Comparison of ENCODE assay signal across 18 cellular contexts in the genomic region with DNA sequence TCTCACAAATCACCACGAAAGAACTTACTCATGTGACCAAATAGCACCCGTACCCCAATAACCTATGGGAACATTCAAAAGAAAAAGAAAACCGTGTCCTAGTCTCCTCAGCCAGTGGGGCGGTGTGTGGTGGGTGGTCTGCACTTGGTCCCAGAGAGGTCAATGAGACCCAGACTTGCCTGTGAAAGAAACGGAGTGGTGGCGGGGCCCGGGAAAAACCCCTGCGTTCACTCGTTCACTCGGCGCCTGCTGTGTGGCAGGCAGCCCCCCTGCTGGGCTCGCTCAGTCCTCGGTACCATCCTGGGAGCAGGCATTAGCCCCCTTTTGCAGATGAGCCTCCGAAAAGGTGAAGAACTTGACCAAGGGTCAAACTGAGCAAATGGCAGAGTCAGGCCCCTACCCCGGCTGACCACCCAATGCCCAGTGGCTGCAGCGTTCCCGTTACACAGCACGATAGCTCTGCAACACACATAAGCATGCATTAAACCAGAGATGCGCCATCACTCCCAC. TPM values are rescaled to one million over a fixed set of nuclear protein-coding genes. Genes with fewer than 3 reads are reported as not detected.
DNase-seq lines count a peak whose midpoint lies in the region; ATAC-seq and TF ChIP-seq lines count a peak whose summit lies in the region.
"Had no signal": no experiment of that assay in that cellular context is flagged by ENCODE, and none has a peak within 500 bp of the region (broad histone marks: within the 10 kb centered on the region; RNA-seq: fewer than 3 reads in every experiment).

No MANE protein-coding gene starts in this region.

- H3K27ac ChIP-seq in SK-N-SH (ENCODE audit: low read depth in 2 of 2, low read length in 1 of 2) (no peak overlapping the region), psoas muscle (peak overlapping the region; percentile 30), neuronal stem cell (replicated peaks; ENCODE audit: low read length) (no peak overlapping the region)
- H3K27ac ChIP-seq: 22Rv1 had no signal

- H4K91ac ChIP-seq in neuronal stem cell (ENCODE audit: low read depth, low read length, poor library complexity) = no peak overlapping the region

- H3K18ac ChIP-seq in neuronal stem cell (ENCODE audit: low read length) = no peak overlapping the region

- H3K4me3 Mint-ChIP-seq in chondrocyte (ENCODE audit: unreplicated experiment) = no peak overlapping the region
- no peak overlapping the region for H3K4me3 Mint-ChIP-seq in activated T-cell treated with anti-CD3 and anti-CD28 coated beads, Interleukin-2, amount 50 U/mL, for 4 hours
- no peak overlapping the region for H3K4me3 Mint-ChIP-seq in activated CD8-positive, alpha-beta T cell treated with anti-CD3 and anti-CD28 coated beads, Interleukin-2, amount 10 ng/mL, durations not matched to agents 7 days and 5 days
- H3K4me3 Mint-ChIP-seq: CD14-positive monocyte; CD8-positive, alpha-beta T cell had no signal

- H3K14ac ChIP-seq in neuronal stem cell (ENCODE audit: low read length) = no peak overlapping the region

- POLR2A ChIA-PET in SK-N-SH (lab: Yijun Ruan, JAX) = no interaction called here
- POLR2A ChIA-PET in activated CD8-positive, alpha-beta T cell treated with anti-CD3 and anti-CD28 coated beads, Interleukin-2, amount 10 ng/mL, durations not matched to agents 7 days and 5 days (lab: Charles Lee) = no interaction called here

- no peak overlapping the region for H3K9ac ChIP-seq in SK-N-SH
- no peak overlapping the region for H3K9ac ChIP-seq in neuronal stem cell (ENCODE audit: low read depth, low read length, poor library complexity)

- H2BK120ac ChIP-seq in neuronal stem cell (ENCODE audit: low read depth, low read length) = no peak overlapping the region

- H2BK5ac ChIP-seq in neuronal stem cell (ENCODE audit: low read length) = no peak overlapping the region

- no peaks in the 10 kb centered on the region for H4K20me1 ChIP-seq in SK-N-SH (ENCODE audit: insufficient read depth)

- 80% methylated on average over 15 of the region's 19 CpGs for WGBS in SK-N-SH (ENCODE audit: low lambda C conversion rate)
- 56 to 66% (median 59%) methylated on average over 19 of the region's 19 CpGs for WGBS in psoas muscle, 3 donors
- no CpG with 5 or more reads among the region's 19 CpGs for WGBS in neuronal stem cell (ENCODE audit: extremely low coverage in 2 of 2, insufficient read length in 2 of 2, insufficient replicate concordance in 1 of 2), 2 donors

- H2AK5ac ChIP-seq in neuronal stem cell (ENCODE audit: low read depth, low read length) = no peak overlapping the region

- H3K79me1 ChIP-seq in neuronal stem cell (ENCODE audit: low read depth, low read length) = no peaks in the 10 kb centered on the region

- TF ChIP-seq EP300 in SK-N-SH (IDR thresholded peaks at IDR 0.05; ENCODE audit: borderline replicate concordance in 1 of 2, low read depth in 1 of 2, low read length in 1 of 2) = no peak

- H3K36me3 Mint-ChIP-seq in chondrocyte (ENCODE audit: low read depth) = no peaks in the 10 kb centered on the region
- no peaks in the 10 kb centered on the region for H3K36me3 Mint-ChIP-seq in activated T-cell treated with anti-CD3 and anti-CD28 coated beads, Interleukin-2, amount 50 U/mL, for 4 hours (ENCODE audit: insufficient read depth)
- peaks cover 1% of the 10 kb centered on the region for H3K36me3 Mint-ChIP-seq in activated CD8-positive, alpha-beta T cell treated with anti-CD3 and anti-CD28 coated beads, Interleukin-2, amount 10 ng/mL, durations not matched to agents 7 days and 5 days (ENCODE audit: low read depth)
- H3K36me3 Mint-ChIP-seq: CD14-positive monocyte; CD8-positive, alpha-beta T cell had no signal

- no peak overlapping the region for H2AFZ ChIP-seq in SK-N-SH (ENCODE audit: low read depth)
- no peak overlapping the region for H2AFZ ChIP-seq in neuronal stem cell (ENCODE audit: low read length)

- no peaks in the 10 kb centered on the region for H3K9me3 Mint-ChIP-seq in chondrocyte (ENCODE audit: low read depth)
- H3K9me3 Mint-ChIP-seq in activated T-cell treated with anti-CD3 and anti-CD28 coated beads, Interleukin-2, amount 50 U/mL, for 4 hours = no peaks in the 10 kb centered on the region
- no peaks in the 10 kb centered on the region for H3K9me3 Mint-ChIP-seq in activated CD8-positive, alpha-beta T cell treated with anti-CD3 and anti-CD28 coated beads, Interleukin-2, amount 10 ng/mL, durations not matched to agents 7 days and 5 days (ENCODE audit: insufficient read depth)
- H3K9me3 Mint-ChIP-seq: CD8-positive, alpha-beta T cell had no signal

- intact Hi-C loops in psoas muscle (cut with DNase I) = no loop called here

- H3K9me3 ChIP-seq in SK-N-SH (no peaks in the 10 kb centered on the region), psoas muscle (no peaks in the 10 kb centered on the region), neuronal stem cell (replicated peaks in 1 of 2; ENCODE audit: control insufficient read depth in 2 of 2, insufficient read depth in 1 of 2, low read depth in 1 of 2, low read length in 2 of 2) (no peaks in the 10 kb centered on the region)
- H3K9me3 ChIP-seq: Caco-2 had no signal

- peaks cover 2% of the 10 kb centered on the region for H3K27me3 Mint-ChIP-seq in chondrocyte (ENCODE audit: low read depth)
- H3K27me3 Mint-ChIP-seq in activated T-cell treated with anti-CD3 and anti-CD28 coated beads, Interleukin-2, amount 50 U/mL, for 4 hours (ENCODE audit: low read depth) = no peaks in the 10 kb centered on the region
- no peaks in the 10 kb centered on the region for H3K27me3 Mint-ChIP-seq in activated CD8-positive, alpha-beta T cell treated with anti-CD3 and anti-CD28 coated beads, Interleukin-2, amount 10 ng/mL, durations not matched to agents 7 days and 5 days (ENCODE audit: low read depth)

- no peak overlapping the region for H2BK15ac ChIP-seq in neuronal stem cell (ENCODE audit: low read length)

- no peak for TF ChIP-seq RAD21 in SK-N-SH (IDR thresholded peaks at IDR 0.05; ENCODE audit: low read length)

- H3K4me2 ChIP-seq in SK-N-SH (no peak overlapping the region), neuronal stem cell (ENCODE audit: insufficient read depth, low read length, poor library complexity, severe bottlenecking) (no peak overlapping the region)

- no peak overlapping the region for H3K23ac ChIP-seq in neuronal stem cell (ENCODE audit: low read depth, low read length, poor library complexity)

- H3K4ac ChIP-seq in neuronal stem cell (ENCODE audit: low read length) = no peak overlapping the region

- DNase-seq in SK-N-SH (peak; percentile 4), chondrocyte (ENCODE audit: low spot score) (peak; percentile 52), psoas muscle (peak in 1 of 2 donors; percentile 33), neuronal stem cell (ENCODE audit: low spot score) (no peak)
- no peak for DNase-seq in activated T-cell treated with anti-CD3 and anti-CD28 coated beads, Interleukin-2, amount 50 U/mL, for 4 hours
- no peak for DNase-seq in activated CD8-positive, alpha-beta T cell treated with anti-CD3 and anti-CD28 coated beads, Interleukin-2, amount 10 ng/mL, durations not matched to agents 7 days and 5 days
- DNase-seq: Caco-2; CD8-positive, alpha-beta T cell; DND-41; GDM1; IMR-90 had no signal

- H3F3A ChIP-seq in SK-N-SH (replicated peaks; ENCODE audit: insufficient read depth) = no peaks in the 10 kb centered on the region

- H3K27me3 ChIP-seq in SK-N-SH (ENCODE audit: insufficient read depth) (no peaks in the 10 kb centered on the region), psoas muscle (ENCODE audit: insufficient read depth in 3 of 3, low read length in 2 of 3) (no peaks in the 10 kb centered on the region), neuronal stem cell (ENCODE audit: control insufficient read depth in 3 of 3, insufficient read depth in 3 of 3, low read depth in 1 of 3, low read length in 3 of 3) (peaks cover 0 to 5% (median 1%) of the 10 kb centered on the region in 3 experiments)

- H3K4me1 ChIP-seq in SK-N-SH (ENCODE audit: control insufficient read depth in 1 of 2, insufficient read depth in 2 of 2, low read depth in 1 of 2, low read length in 1 of 2) (peaks cover 0 to 10% of the 10 kb centered on the region in 2 experiments; a peak in 2 of 4 replicates), psoas muscle (peaks cover 12% of the 10 kb centered on the region), neuronal stem cell (ENCODE audit: control insufficient read depth in 2 of 2, insufficient read depth in 1 of 2, low read depth in 1 of 2, low read length in 2 of 2) (peaks cover 6 to 8% of the 10 kb centered on the region in 2 donors)

- no peak overlapping the region for H3K27ac Mint-ChIP-seq in chondrocyte (ENCODE audit: unreplicated experiment)
- H3K27ac Mint-ChIP-seq in activated CD8-positive, alpha-beta T cell treated with anti-CD3 and anti-CD28 coated beads, Interleukin-2, amount 10 ng/mL, durations not matched to agents 7 days and 5 days = no peak overlapping the region
- H3K27ac Mint-ChIP-seq: CD8-positive, alpha-beta T cell had no signal

- H4K8ac ChIP-seq in neuronal stem cell (ENCODE audit: low read depth, low read length) = no peak overlapping the region

- H3K9me2 ChIP-seq in SK-N-SH = no peaks in the 10 kb centered on the region

- H3K79me2 ChIP-seq in SK-N-SH (ENCODE audit: insufficient read depth) = no peaks in the 10 kb centered on the region

- H3K36me3 ChIP-seq in SK-N-SH (replicated peaks in 1 of 2; ENCODE audit: control insufficient read depth in 1 of 2, insufficient read depth in 2 of 2, low read length in 1 of 2) (no peaks in the 10 kb centered on the region), psoas muscle (ENCODE audit: insufficient read depth in 1 of 2, low read depth in 1 of 2) (no peaks in the 10 kb centered on the region), neuronal stem cell (replicated peaks in 1 of 2; ENCODE audit: control insufficient read depth in 2 of 2, insufficient read depth in 2 of 2, low read length in 2 of 2) (no peaks in the 10 kb centered on the region)

- CTCF ChIA-PET in SK-N-SH (lab: Yijun Ruan, JAX) = interaction anchor here (0.7 kb wide), 1 partner anchor 102 kb away, joined by 3 read pairs; no protein-coding TSS in a partner anchor
- CTCF ChIA-PET in activated CD8-positive, alpha-beta T cell treated with anti-CD3 and anti-CD28 coated beads, Interleukin-2, amount 10 ng/mL, durations not matched to agents 7 days and 5 days (lab: Charles Lee) = no interaction called here

- ATAC-seq in SK-N-SH treated with all-trans-retinoic acid at 6 μM for 48 hours (no peak), psoas muscle (no peak)
- ATAC-seq in activated T-cell treated with anti-CD3 and anti-CD28 coated beads, Interleukin-2, amount 50 U/mL, for 4 hours = no peak
- ATAC-seq in activated CD8-positive, alpha-beta T cell treated with anti-CD3 and anti-CD28 coated beads, Interleukin-2, amount 10 ng/mL, durations not matched to agents 7 days and 5 days = no peak
- ATAC-seq: CD8-positive, alpha-beta T cell; HCT116 had no signal

- H2BK12ac ChIP-seq in neuronal stem cell (ENCODE audit: low read length) = no peak overlapping the region

- peaks cover 7% of the 10 kb centered on the region for H3K4me1 Mint-ChIP-seq in chondrocyte (ENCODE audit: low read depth)
- H3K4me1 Mint-ChIP-seq in activated T-cell treated with anti-CD3 and anti-CD28 coated beads, Interleukin-2, amount 50 U/mL, for 4 hours (ENCODE audit: low read depth) = peaks cover 22% of the 10 kb centered on the region
- peaks cover 20% of the 10 kb centered on the region for H3K4me1 Mint-ChIP-seq in activated CD8-positive, alpha-beta T cell treated with anti-CD3 and anti-CD28 coated beads, Interleukin-2, amount 10 ng/mL, durations not matched to agents 7 days and 5 days (ENCODE audit: low read depth)

- TF ChIP-seq CTCF in SK-N-SH (IDR thresholded peaks at IDR 0.05) = no peak
- TF ChIP-seq CTCF in chondrocyte (IDR thresholded peaks at IDR 0.05) = no peak
- TF ChIP-seq CTCF in psoas muscle (IDR thresholded peaks at IDR 0.05) = no peak

- H3K4me3 ChIP-seq in SK-N-SH (ENCODE audit: low read depth in 2 of 2, low read length in 1 of 2) = no peak overlapping the region
- no peak overlapping the region for H3K4me3 ChIP-seq in psoas muscle
- H3K4me3 ChIP-seq in neuronal stem cell (ENCODE audit: low read length in 2 of 2) = no peak overlapping the region

RNA-seq across cellular contexts. Expression of a gene that starts 36.0 kb away (rescaled TPM):
- polyA plus RNA-seq in SK-N-SH (2012; rRNA removed) (not detected in 2 replicates), psoas muscle (under 1 TPM in 2 of 3 donors, not detected in 1; 0.25 to 0.34 TPM)
- 0.07 TPM in 1 of 2 replicates, not detected in the other for polyA plus RNA-seq in SK-N-SH (2012; cell fraction: cytosol; rRNA removed)
- 0.35 and 0.39 TPM in 2 replicates for polyA plus RNA-seq in SK-N-SH (2012; cell fraction: nucleus; rRNA removed)
- total RNA-seq in chondrocyte (not detected in 3 replicates), psoas muscle (1 to 10 TPM in 1 of 4 donors, under 1 TPM in 2, not detected in 1; 0.38 to 1.1 (median 0.43) TPM)
- not detected for total RNA-seq in activated T-cell treated with anti-CD3 and anti-CD28 coated beads, Interleukin-2, amount 50 U/mL, for 4 hours
- total RNA-seq in activated CD8-positive, alpha-beta T cell treated with anti-CD3 and anti-CD28 coated beads, Interleukin-2, amount 10 ng/mL, durations not matched to agents 7 days and 5 days = not detected
- polyA plus RNA-seq in neuronal stem cell (2013, experiment 1 of 2) = 1.1 TPM
- 0.84 TPM for polyA plus RNA-seq in neuronal stem cell (2013, experiment 2 of 2)
- total RNA-seq: A673; Caco-2; CD8-positive, alpha-beta T cell; H4; IMR-90 had no signal
- polyA plus RNA-seq: BJ, CD14-positive monocyte had no signal

RNA-seq across cellular contexts. Expression of a gene that starts 41.2 kb away (rescaled TPM):
- not detected in 2 replicates for polyA plus RNA-seq in SK-N-SH (2012; rRNA removed)
- polyA plus RNA-seq in SK-N-SH (2012; cell fraction: cytosol; rRNA removed) = not detected in 2 replicates
- polyA plus RNA-seq in SK-N-SH (2012; cell fraction: nucleus; rRNA removed) = not detected in 2 replicates
- total RNA-seq in chondrocyte = not detected in 3 replicates
- under 1 TPM in 1 of 4 donors, not detected in 3; 0.39 TPM for total RNA-seq in psoas muscle
- under 1 TPM; 0.31 to 0.44 (median 0.40) TPM for polyA plus RNA-seq in psoas muscle
- total RNA-seq in activated T-cell treated with anti-CD3 and anti-CD28 coated beads, Interleukin-2, amount 50 U/mL, for 4 hours = not detected
- not detected for total RNA-seq in activated CD8-positive, alpha-beta T cell treated with anti-CD3 and anti-CD28 coated beads, Interleukin-2, amount 10 ng/mL, durations not matched to agents 7 days and 5 days
- 0.07 TPM for polyA plus RNA-seq in neuronal stem cell (2013, experiment 1 of 2)
- not detected for polyA plus RNA-seq in neuronal stem cell (2013, experiment 2 of 2)
- total RNA-seq: A673; Caco-2; CD8-positive, alpha-beta T cell; H4; IMR-90 had no signal
- polyA plus RNA-seq: BJ, IMR-90 had no signal

Comparison
In these comparisons a context has a peak if more than half of its experiments do, and no peak if none do; other contexts are left out.
1. DNase-seq: peak in SK-N-SH (single experiment) and chondrocyte (single experiment); none in activated T-cell treated with anti-CD3 and anti-CD28 coated beads, Interleukin-2, amount 50 U/mL, for 4 hours (single experiment), activated CD8-positive, alpha-beta T cell treated with anti-CD3 and anti-CD28 coated beads, Interleukin-2, amount 10 ng/mL, durations not matched to agents 7 days and 5 days (single experiment) and neuronal stem cell (single experiment).